In genomic region chr13:84358601-84359000, GRCh38 we compare ENCODE assay signal across 16 cellular contexts.
DNase-seq lines count a peak whose midpoint lies in the region; ATAC-seq, FAIRE-seq and TF ChIP-seq lines count a peak whose summit lies in the region.
"Had no signal": no experiment of that assay in that cellular context is flagged by ENCODE, and none has a peak within 500 bp of the region (broad histone marks: within the 10 kb centered on the region; RNA-seq: fewer than 3 reads in every experiment).

No MANE protein-coding gene starts in this region.

- no peaks in the 10 kb centered on the region for H3K36me3 Mint-ChIP-seq in astrocyte (ENCODE audit: low read depth, unreplicated experiment)
- H3K36me3 Mint-ChIP-seq: CD4-positive, CD25-positive, alpha-beta regulatory T cell had no signal

- H3K4me2 ChIP-seq in astrocyte (ENCODE audit: low read length) (no peak overlapping the region), osteoblast (ENCODE audit: insufficient read depth, low read length) (no peak overlapping the region)
- H3K4me2 ChIP-seq: BLaER1 treated with 17β-estradiol and CSF1 and Interleukin-3, amounts not matched to agents 10 nM and 100 nM had no signal

- FAIRE-seq in astrocyte (lab: Jason Lieb, UNC): no peak
- FAIRE-seq: GM18507, HTR-8/SVneo had no signal

- H3K4me3 ChIP-seq in astrocyte (ENCODE audit: insufficient read depth, low read depth, low read length) (no peak overlapping the region), osteoblast (ENCODE audit: insufficient read depth, low read length) (no peak overlapping the region)
- H3K4me3 ChIP-seq: BLaER1 treated with 17β-estradiol and CSF1 and Interleukin-3, amounts not matched to agents 10 nM and 100 nM; GM23248 had no signal

- peak overlapping the region; percentile 4 for H3K27ac Mint-ChIP-seq in astrocyte (ENCODE audit: unreplicated experiment)
- H3K27ac Mint-ChIP-seq: CD4-positive, CD25-positive, alpha-beta regulatory T cell had no signal

- peak; percentile 22 for DNase-seq in NCI-H146 (lab: John Stamatoyannopoulos, UW)
- DNase-seq in NCI-H146 treated with DMSO at 0.1 percent for 48 hours (lab: John Stamatoyannopoulos, UW; ENCODE audit: unreplicated experiment): no peak
- DNase-seq in M059J (ENCODE audit: low read depth): peak; percentile 6
- no peak for DNase-seq in astrocyte (ENCODE audit: low read depth)
- no peak for DNase-seq in osteoblast (ENCODE audit: insufficient read length, low spot score, missing footprints)
- no peak for DNase-seq in cardiac septum (ENCODE audit: low spot score)
- no peak for DNase-seq in activated CD8-positive, alpha-beta memory T cell treated with anti-CD3 and anti-CD28 coated beads for 24 hours
- DNase-seq: 8988T; CD4-positive, CD25-positive, alpha-beta regulatory T cell; DMS53; GM23248; H7 had no signal

- no peaks in the 10 kb centered on the region for H3K4me1 ChIP-seq in astrocyte (ENCODE audit: insufficient read depth, low read length)
- no peaks in the 10 kb centered on the region for H3K4me1 ChIP-seq in osteoblast (ENCODE audit: insufficient read depth, low read length)
- H3K4me1 ChIP-seq: BLaER1 treated with 17β-estradiol and CSF1 and Interleukin-3, amounts not matched to agents 10 nM and 100 nM had no signal

- H3K36me3 ChIP-seq in astrocyte (ENCODE audit: insufficient read depth, low read length): no peaks in the 10 kb centered on the region
- no peaks in the 10 kb centered on the region for H3K36me3 ChIP-seq in osteoblast (ENCODE audit: insufficient read depth, low read length)
- H3K36me3 ChIP-seq: BLaER1 treated with 17β-estradiol and CSF1 and Interleukin-3, amounts not matched to agents 10 nM and 100 nM had no signal

- H3K27ac ChIP-seq in astrocyte (ENCODE audit: low read depth, low read length) (no peak overlapping the region), osteoblast (ENCODE audit: low read depth, low read length) (no peak overlapping the region)
- H3K27ac ChIP-seq: BLaER1 treated with 17β-estradiol and CSF1 and Interleukin-3, amounts not matched to agents 10 nM and 100 nM; GM23248 had no signal

- H3K27me3 ChIP-seq in astrocyte (ENCODE audit: insufficient read depth, low read length) (no peaks in the 10 kb centered on the region), osteoblast (ENCODE audit: insufficient read depth, low read length) (no peaks in the 10 kb centered on the region)
- H3K27me3 ChIP-seq: BLaER1 treated with 17β-estradiol and CSF1 and Interleukin-3, amounts not matched to agents 10 nM and 100 nM had no signal

- H3K9me3 ChIP-seq in astrocyte (ENCODE audit: insufficient read depth, low read depth, low read length) (no peaks in the 10 kb centered on the region), osteoblast (ENCODE audit: low read depth, low read length) (no peaks in the 10 kb centered on the region)
- H3K9me3 ChIP-seq: BLaER1 treated with 17β-estradiol and CSF1 and Interleukin-3, amounts not matched to agents 10 nM and 100 nM had no signal

- H2AFZ ChIP-seq in astrocyte (ENCODE audit: low read depth, low read length): no peak overlapping the region
- peak overlapping the region; percentile 13 for H2AFZ ChIP-seq in osteoblast (ENCODE audit: low read length)
- H2AFZ ChIP-seq: GM23248 had no signal

- H3K4me1 Mint-ChIP-seq in astrocyte (ENCODE audit: low read depth, unreplicated experiment): no peaks in the 10 kb centered on the region
- H3K4me1 Mint-ChIP-seq: CD4-positive, CD25-positive, alpha-beta regulatory T cell had no signal

- TF ChIP-seq CTCF in astrocyte (IDR thresholded peaks at IDR 0.05; ENCODE audit: insufficient read depth, low read depth, low read length) (no peak), osteoblast (IDR thresholded peaks at IDR 0.05; ENCODE audit: extremely low read depth, low read depth, low read length) (no peak)

- H3K9me3 Mint-ChIP-seq in astrocyte (ENCODE audit: unreplicated experiment): no peaks in the 10 kb centered on the region

- H4K20me1 ChIP-seq in astrocyte (ENCODE audit: insufficient read depth, low read length) (no peaks in the 10 kb centered on the region), osteoblast (ENCODE audit: insufficient read depth, low read length) (no peaks in the 10 kb centered on the region)
- H4K20me1 ChIP-seq: BLaER1 treated with 17β-estradiol and CSF1 and Interleukin-3, amounts not matched to agents 10 nM and 100 nM had no signal

- H3K9ac ChIP-seq in astrocyte (ENCODE audit: low read length): no peak overlapping the region
- H3K9ac ChIP-seq: BLaER1 treated with 17β-estradiol and CSF1 and Interleukin-3, amounts not matched to agents 10 nM and 100 nM; GM23248 had no signal

- H3K79me2 ChIP-seq in astrocyte (ENCODE audit: insufficient read depth, low read length) (no peaks in the 10 kb centered on the region), osteoblast (ENCODE audit: insufficient read depth, low read length) (no peaks in the 10 kb centered on the region)

- no peaks in the 10 kb centered on the region for H3K27me3 Mint-ChIP-seq in astrocyte (ENCODE audit: low read depth, unreplicated experiment)
- H3K27me3 Mint-ChIP-seq: CD4-positive, CD25-positive, alpha-beta regulatory T cell had no signal

- intact Hi-C loops in cardiac septum (cut with DNase I): no loop called here

- no peak overlapping the region for H3K4me3 Mint-ChIP-seq in astrocyte (ENCODE audit: unreplicated experiment)
- H3K4me3 Mint-ChIP-seq: CD4-positive, CD25-positive, alpha-beta regulatory T cell had no signal

- no peak for ATAC-seq in HG03039 (IDR thresholded peaks at IDR 0.05; ENCODE audit: unreplicated experiment)

Comparison
In these comparisons a context has a peak if more than half of its experiments do, and no peak if none do; other contexts are left out.
1. DNase-seq: peak in NCI-H146 (single experiment) and M059J (single experiment); none in NCI-H146 treated with DMSO at 0.1 percent for 48 hours (single experiment), astrocyte (single experiment), osteoblast (single experiment), cardiac septum (single experiment) and activated CD8-positive, alpha-beta memory T cell treated with anti-CD3 and anti-CD28 coated beads for 24 hours (single experiment).